Comparison of ENCODE assay signal across 22 cellular contexts in genomic region chr10:88542522-88542921, GRCh38. TPM values are rescaled to one million over a fixed set of nuclear protein-coding genes. Genes with fewer than 3 reads are reported as not detected.
"Had no signal": no experiment of that assay in that cellular context is flagged by ENCODE, and none has a peak within 500 bp of the region (broad histone marks: within the 10 kb centered on the region; RNA-seq: fewer than 3 reads in every experiment).

No MANE protein-coding gene starts in this region.

- H3K4me3 Mint-ChIP-seq: activated naive CD8-positive, alpha-beta T cell treated with anti-CD3 and anti-CD28 coated beads for 36 hours; endodermal cell; memory B cell; natural killer cell treated with Interleukin-12 subunit alpha and Interleukin-12 subunit beta and Interleukin-15 and Interleukin-18, amount 100 ng/mL, for 72 hours had no signal

- H3K4me1 Mint-ChIP-seq: activated naive CD8-positive, alpha-beta T cell treated with anti-CD3 and anti-CD28 coated beads for 36 hours; memory B cell had no signal

- H3K36me3 Mint-ChIP-seq: activated naive CD8-positive, alpha-beta T cell treated with anti-CD3 and anti-CD28 coated beads for 36 hours; natural killer cell treated with Interleukin-12 subunit alpha and Interleukin-12 subunit beta and Interleukin-15 and Interleukin-18, amount 100 ng/mL, for 72 hours had no signal

- H3K4me1 ChIP-seq: prostate gland had no signal

- H3K27me3 Mint-ChIP-seq: activated naive CD8-positive, alpha-beta T cell treated with anti-CD3 and anti-CD28 coated beads for 36 hours; memory B cell had no signal

- H3K9me3 ChIP-seq: gastrocnemius medialis, heart left ventricle, left lung, prostate gland, SK-N-SH, stomach, thoracic aorta had no signal

- ATAC-seq: gastrocnemius medialis; left lung; natural killer cell treated with Interleukin-12 subunit alpha and Interleukin-12 subunit beta and Interleukin-15 and Interleukin-18, amount 100 ng/mL, for 72 hours; sciatic nerve had no signal

- H3K4me3 ChIP-seq: dorsolateral prefrontal cortex, gastrocnemius medialis, heart left ventricle, left lung, prostate gland, stomach, thoracic aorta had no signal

- H3K9ac ChIP-seq: SK-N-SH had no signal

- H3K36me3 ChIP-seq: gastrocnemius medialis, heart left ventricle, left lung, prostate gland, stomach, thoracic aorta had no signal

- H3K4me2 ChIP-seq: SK-N-SH had no signal

- H3K27me3 ChIP-seq: dorsolateral prefrontal cortex, gastrocnemius medialis, heart left ventricle, left lung, stomach had no signal

- FAIRE-seq: bronchial epithelial cell, urothelium cell line had no signal

- H3K27ac Mint-ChIP-seq: activated naive CD8-positive, alpha-beta T cell treated with anti-CD3 and anti-CD28 coated beads for 36 hours; memory B cell; natural killer cell treated with Interleukin-12 subunit alpha and Interleukin-12 subunit beta and Interleukin-15 and Interleukin-18, amount 100 ng/mL, for 72 hours had no signal

- H3K9me3 Mint-ChIP-seq: activated naive CD8-positive, alpha-beta T cell treated with anti-CD3 and anti-CD28 coated beads for 36 hours; endodermal cell; memory B cell; natural killer cell treated with Interleukin-12 subunit alpha and Interleukin-12 subunit beta and Interleukin-15 and Interleukin-18, amount 100 ng/mL, for 72 hours had no signal

- DNase-seq: activated CD4-positive, alpha-beta T cell treated with anti-CD3 and anti-CD28 coated beads for 48 hours; activated naive CD8-positive, alpha-beta T cell treated with anti-CD3 and anti-CD28 coated beads for 36 hours; anterior cingulate cortex; dorsolateral prefrontal cortex; endodermal cell; gastrocnemius medialis; heart left ventricle; left lung; occipital lobe; SK-N-SH; stimulated activated CD4-positive, alpha-beta T cell treated with anti-CD3 and anti-CD28 coated beads, Interleukin-1b, Interleukin-23, amount 100 ng/mL, for 48 hours; stomach; T-helper 1 cell; T1000 had no signal

RNA-seq across cellular contexts. Expression of gene RNLS, which starts 40.6 kb away (rescaled TPM):
- polyA plus RNA-seq: SK-N-SH had no signal

RNA-seq across cellular contexts. Expression of gene LIPJ, which starts 44.0 kb away (rescaled TPM):
- total RNA-seq: activated naive CD8-positive, alpha-beta T cell treated with anti-CD3 and anti-CD28 coated beads for 36 hours; bronchial epithelial cell; endodermal cell; epithelial cell of proximal tubule; heart left ventricle; left lung; natural killer cell treated with Interleukin-12 subunit alpha and Interleukin-12 subunit beta and Interleukin-15 and Interleukin-18, amount 100 ng/mL, for 72 hours had no signal
- polyA plus RNA-seq: SK-N-SH had no signal
